Comparison of ENCODE assay signal across 9 cellular contexts in genomic region chr9:109968702-109969450, GRCh38.
DNase-seq lines count a peak whose midpoint lies in the region; ATAC-seq and TF ChIP-seq lines count a peak whose summit lies in the region.
"Had no signal": no experiment of that assay in that cellular context is flagged by ENCODE, and none has a peak within 500 bp of the region (broad histone marks: within the 10 kb centered on the region; RNA-seq: fewer than 3 reads in every experiment).

No MANE protein-coding gene starts in this region.

- 0 out of 2 replicates have a peak overlapping the region, but pooled peaks have one; percentile 10 for H3K4me3 ChIP-seq in GM06990 (replicated peaks; ENCODE audit: low read depth, low read length)
- H3K4me3 ChIP-seq in MM.1S (ENCODE audit: low read length) = 0 out of 2 replicates have a peak overlapping the region, but pooled peaks have one; percentile 3
- H3K4me3 ChIP-seq: lung had no signal

- H3K9me2 ChIP-seq in MM.1S (replicated peaks; ENCODE audit: insufficient read depth, low read length) = no peaks in the 10 kb centered on the region

- DNase-seq in GM06990 (ENCODE audit: extremely low read depth, insufficient read length) = no peak
- no peak for DNase-seq in MM.1S
- DNase-seq in dermis microvascular lymphatic vessel endothelial cell (ENCODE audit: low read depth in 2 of 2) = peak; percentile 40 to 82
- peak; percentile 49 for DNase-seq in myocyte (ENCODE audit: low read depth)
- DNase-seq in GM19238 (ENCODE audit: insufficient read length, low spot score) = no peak
- no peak for DNase-seq in NCI-H1436 treated with DMSO at 0.1 percent for 48 hours (lab: John Stamatoyannopoulos, UW)

- H3F3A ChIP-seq in MM.1S (ENCODE audit: insufficient read depth, low read length) = peaks cover 13% of the 10 kb centered on the region

- peak overlapping the region; percentile 54 for H3K4me2 ChIP-seq in MM.1S (ENCODE audit: low read depth, low read length)

- H4K20me1 ChIP-seq in MM.1S (ENCODE audit: insufficient read depth, low read length) = no peaks in the 10 kb centered on the region

- H3K79me2 ChIP-seq in MM.1S (ENCODE audit: low read length) = no peaks in the 10 kb centered on the region

- peak overlapping the region; percentile 30; the same call in 1 of the 2 replicates for H3K27ac ChIP-seq in MM.1S (ENCODE audit: low read length)

- peaks cover 48% of the 10 kb centered on the region for H3K4me1 ChIP-seq in MM.1S (ENCODE audit: low read length)

- H3K27me3 ChIP-seq in GM06990 (replicated peaks; ENCODE audit: control insufficient read depth, insufficient read depth, low read length) (no peaks in the 10 kb centered on the region), MM.1S (replicated peaks; ENCODE audit: insufficient read depth, low read length) (no peaks in the 10 kb centered on the region)

- no peak overlapping the region for H3K9ac ChIP-seq in MM.1S (ENCODE audit: low read length)

- H3K36me3 ChIP-seq in GM06990 (ENCODE audit: control insufficient read depth, insufficient read depth, low read length) (no peaks in the 10 kb centered on the region), MM.1S (replicated peaks; ENCODE audit: insufficient read depth, low read length) (no peaks in the 10 kb centered on the region)

- H3K9me3 ChIP-seq in MM.1S (replicated peaks; ENCODE audit: insufficient read depth, low read length) = no peaks in the 10 kb centered on the region

- ATAC-seq in GM21737 (IDR thresholded peaks at IDR 0.05; ENCODE audit: unreplicated experiment) (no peak), HG02678 (IDR thresholded peaks at IDR 0.05; ENCODE audit: unreplicated experiment) (no peak)

- peak; percentile 47 for TF ChIP-seq CTCF in GM06990 (IDR thresholded peaks at IDR 0.05; ENCODE audit: insufficient read depth, low read length, poor library complexity, severe bottlenecking)
- TF ChIP-seq CTCF in MM.1S (IDR thresholded peaks at IDR 0.05; ENCODE audit: low read length) = peak; percentile 41

- H2AFZ ChIP-seq in MM.1S (ENCODE audit: low read length) = peak overlapping the region; percentile 35

Comparison
In these comparisons a context has a peak if more than half of its experiments do, and no peak if none do; other contexts are left out.
1. DNase-seq: peak in dermis microvascular lymphatic vessel endothelial cell (2 of 2) and myocyte (single experiment); none in GM06990 (single experiment), MM.1S (single experiment), GM19238 (single experiment) and NCI-H1436 treated with DMSO at 0.1 percent for 48 hours (single experiment).